ENCODE assay signal across 10 cellular contexts in genomic region chr12:14892726-14893442, GRCh38. TPM values are rescaled to one million over a fixed set of nuclear protein-coding genes. Genes with fewer than 3 reads are reported as not detected.
DNase-seq lines count a peak whose midpoint lies in the region; ATAC-seq, FAIRE-seq and TF ChIP-seq lines count a peak whose summit lies in the region.
"Had no signal": no experiment of that assay in that cellular context is flagged by ENCODE, and none has a peak within 500 bp of the region (broad histone marks: within the 10 kb centered on the region; RNA-seq: fewer than 3 reads in every experiment).

No MANE protein-coding gene starts in this region.

- no peak overlapping the region for H2AK5ac ChIP-seq in H1 (ENCODE audit: low read depth, low read length)

- H3K4me2 ChIP-seq in H1 (ENCODE audit: insufficient read depth in 1 of 2, low read depth in 2 of 2, low read length in 2 of 2) = no peak overlapping the region
- H3K4me2 ChIP-seq: A549 had no signal

- H3K18ac ChIP-seq in H1 (ENCODE audit: extremely low read depth, low read length) = no peak overlapping the region

- no peak overlapping the region for H2BK20ac ChIP-seq in H1 (ENCODE audit: low read length)

- no peak overlapping the region for H4K91ac ChIP-seq in H1 (replicated peaks; ENCODE audit: insufficient read length, low read length)

- H2BK5ac ChIP-seq in H1 (ENCODE audit: low read depth, low read length) = no peak overlapping the region

- intact Hi-C loops in vagina (cut with DNase I) = loop anchor here (5.0 kb wide), 1 partner anchor 46 kb away; no protein-coding TSS in a partner anchor

- TF ChIP-seq EP300 in H1 (IDR thresholded peaks at IDR 0.05; ENCODE audit: borderline replicate concordance in 1 of 2, low read depth in 2 of 2, low read length in 2 of 2) = no peak

- H3K4me3 ChIP-seq in H1 (ENCODE audit: extremely low read depth in 1 of 4, insufficient read depth in 2 of 4, low read depth in 3 of 4, low read length in 4 of 4) = no peak overlapping the region
- no peak overlapping the region for H3K4me3 ChIP-seq in vagina
- H3K4me3 ChIP-seq: A549 had no signal

- no peak overlapping the region for H3K4ac ChIP-seq in H1 (replicated peaks; ENCODE audit: insufficient read length, low read depth, low read length)

- H2AFZ ChIP-seq in H1 (ENCODE audit: low read length) = 0 out of 2 replicates have a peak overlapping the region, but pooled peaks have one; percentile 52

- H3K27ac ChIP-seq in H1 (ENCODE audit: low read depth, low read length) = no peak overlapping the region
- H3K27ac ChIP-seq in vagina = peak overlapping the region; percentile 55
- H3K27ac ChIP-seq in RWPE1 = no peak overlapping the region
- H3K27ac ChIP-seq: A549 had no signal

- TF ChIP-seq RAD21 in H1 (IDR thresholded peaks at IDR 0.05 in 1 of 2, conservative IDR thresholded peaks at IDR 0.05 in 1 of 2; ENCODE audit: low read depth in 2 of 2, low read length in 2 of 2) = peak; percentile 2 to 22; a peak in 3 of 4 replicates

- no peak overlapping the region for H2BK12ac ChIP-seq in H1 (ENCODE audit: low read depth, low read length)

- TF ChIP-seq POLR2A in H1 (IDR thresholded peaks at IDR 0.05; ENCODE audit: control extremely low read depth in 1 of 2, low read depth in 2 of 2, low read length in 2 of 2) (no peak), vagina (IDR thresholded peaks at IDR 0.05) (no peak)

- H2BK15ac ChIP-seq in H1 (ENCODE audit: low read length) = no peak overlapping the region

- H3K4me1 ChIP-seq in H1 (replicated peaks in 1 of 4; ENCODE audit: control insufficient read depth in 3 of 4, insufficient read depth in 4 of 4, low read length in 3 of 4) = no peaks in the 10 kb centered on the region
- peaks cover 6% of the 10 kb centered on the region for H3K4me1 ChIP-seq in vagina
- H3K4me1 ChIP-seq: A549 had no signal

- H2BK120ac ChIP-seq in H1 (replicated peaks; ENCODE audit: low read depth, low read length) = no peak overlapping the region

- no peak overlapping the region for H3K23ac ChIP-seq in H1 (ENCODE audit: insufficient read length)

- TF ChIP-seq CTCF in H1 (IDR thresholded peaks at IDR 0.05; ENCODE audit: control extremely low read depth in 1 of 3, insufficient read depth in 1 of 3, low read depth in 1 of 3, low read length in 3 of 3) (no peak), vagina (IDR thresholded peaks at IDR 0.05) (no peak), RWPE1 (conservative IDR thresholded peaks at IDR 0.05; ENCODE audit: low read depth) (no peak)

- no peak for FAIRE-seq in H1 (lab: Jason Lieb, UNC)
- FAIRE-seq: A549 had no signal

- H3K9ac ChIP-seq in H1 (replicated peaks in 1 of 4; ENCODE audit: extremely low read depth in 1 of 4, low read depth in 3 of 4, low read length in 3 of 4) = no peak overlapping the region; a peak in 1 of 7 replicates

- no peaks in the 10 kb centered on the region for H3K79me2 ChIP-seq in H1 (ENCODE audit: control insufficient read depth in 1 of 2, insufficient read depth in 2 of 2, low read length in 2 of 2)

- no peaks in the 10 kb centered on the region for H3K79me1 ChIP-seq in H1 (ENCODE audit: low read depth, low read length)

- no peak overlapping the region for H4K5ac ChIP-seq in H1 (ENCODE audit: insufficient read length, low read depth, low read length)

- H3K36me3 ChIP-seq in H1 (ENCODE audit: control insufficient read depth in 2 of 4, insufficient read depth in 4 of 4, low read length in 3 of 4) (no peaks in the 10 kb centered on the region), vagina (no peaks in the 10 kb centered on the region)

- 87% methylated on average over 6 of the region's 6 CpGs; no CpG with 5 or more reads in 1 of the 2 experiments for WGBS in H1 (ENCODE audit: extremely low coverage in 1 of 2, insufficient coverage in 1 of 2, insufficient read length in 1 of 2, insufficient replicate concordance in 2 of 2, low coverage in 1 of 2, low lambda C conversion rate in 2 of 2, missing lambda C conversion rate in 1 of 2), 2 experiments

- no peak overlapping the region for H4K8ac ChIP-seq in H1 (ENCODE audit: extremely low read depth, insufficient read depth, low read length)

- H3K9me3 ChIP-seq in H1 (ENCODE audit: insufficient read depth in 2 of 2, low read depth in 1 of 2, low read length in 1 of 2) = no peaks in the 10 kb centered on the region
- no peaks in the 10 kb centered on the region for H3K9me3 ChIP-seq in vagina
- H3K9me3 ChIP-seq: A549 had no signal

- POLR2A ChIA-PET in H1 (lab: Charles Lee; ENCODE audit: partially characterized antibody) = interaction anchor here (1.1 to 1.5 kb wide), 2 partner anchors 44 to 123 kb away, joined by 3 read pairs; no protein-coding TSS in a partner anchor
- POLR2A ChIA-PET in RWPE1 (lab: Yijun Ruan, JAX; ENCODE audit: low non-redundant PET) = no interaction called here

- H3K14ac ChIP-seq in H1 (ENCODE audit: insufficient read length) = no peak overlapping the region

- no peak overlapping the region for H3K56ac ChIP-seq in H1 (replicated peaks; ENCODE audit: insufficient read length, low read depth, low read length)

- no peak for ATAC-seq in HG03159 (IDR thresholded peaks at IDR 0.05; ENCODE audit: unreplicated experiment)
- ATAC-seq: activated T-cell treated with anti-CD3 and anti-CD28 coated beads, Interleukin-2, amount 50 U/mL, for 72 hours had no signal

- DNase-seq in NCI-H1092 treated with DMSO at 0.1 percent for 48 hours (lab: John Stamatoyannopoulos, UW) (peak; percentile 9), NCI-H1092 (lab: John Stamatoyannopoulos, UW) (no peak), H1 (ENCODE audit: low read depth in 1 of 2, low spot score in 2 of 2) (no peak), medulla oblongata (ENCODE audit: extremely low spot score) (peak; percentile 74), vagina (ENCODE audit: extremely low spot score in 2 of 2) (no peak), RWPE1 (ENCODE audit: low spot score) (no peak)
- no peak for DNase-seq in stimulated activated CD4-positive, alpha-beta T cell treated with anti-CD3 and anti-CD28 coated beads, Interleukin-4, amount 100 ng/mL, for 4 hours
- DNase-seq: activated T-cell treated with anti-CD3 and anti-CD28 coated beads, Interleukin-2, amount 50 U/mL, for 72 hours had no signal

- H3K23me2 ChIP-seq in H1 (ENCODE audit: low read depth, low read length) = no peaks in the 10 kb centered on the region

- no peaks in the 10 kb centered on the region for H3K27me3 ChIP-seq in H1 (replicated peaks in 1 of 4; ENCODE audit: control insufficient read depth in 3 of 4, extremely low read depth in 1 of 4, insufficient read depth in 3 of 4, low read length in 3 of 4)
- H3K27me3 ChIP-seq in vagina = no peaks in the 10 kb centered on the region

- H4K20me1 ChIP-seq in H1 (replicated peaks in 1 of 2; ENCODE audit: control insufficient read depth in 1 of 2, insufficient read depth in 2 of 2, low read length in 2 of 2) = no peaks in the 10 kb centered on the region

- CTCF ChIA-PET in H1 (lab: Charles Lee; ENCODE audit: partially characterized antibody) = interaction anchor here (0.6 to 1.5 kb wide), 7 partner anchors 8 to 118 kb away, joined by 3 to 5 read pairs (median 3); no protein-coding TSS in a partner anchor
- CTCF ChIA-PET in RWPE1 (lab: Yijun Ruan, JAX) = interaction anchor here (0.6 kb wide), 1 partner anchor 103 kb away, joined by 4 read pairs; no protein-coding TSS in a partner anchor

TF ChIP-seq in H1, 55 proteins besides CTCF, POLR2A, EP300 and RAD21 (continues in another document):
- TF ChIP-seq RNF2 (IDR thresholded peaks at IDR 0.05; ENCODE audit: borderline replicate concordance, low read depth, low read length, missing control alignments, poor library complexity, severe bottlenecking) (no peak), SIX5 (IDR thresholded peaks at IDR 0.05; ENCODE audit: low read depth, low read length) (no peak), USF2 (IDR thresholded peaks at IDR 0.05; ENCODE audit: low read length) (no peak), NRF1 (IDR thresholded peaks at IDR 0.05; ENCODE audit: low read depth, low read length) (no peak)

RNA-seq across cellular contexts. Expression of gene MGP, which starts 7.2 kb away (rescaled TPM):
- not detected in 2 replicates for total RNA-seq in H1 (2021; fragmentation: NEBNext Ultra II Directional; extraction: Animal tissue kit (Norgen Biotek cat#: 25700))
- polyA plus RNA-seq in H1 (2011; rRNA removed) = not detected in 2 replicates
- polyA plus RNA-seq in H1 (2011; cell fraction: cytosol; rRNA removed) = not detected
- not detected for polyA plus RNA-seq in H1 (2011; cell fraction: nucleus; rRNA removed)
- polyA plus RNA-seq in H1 (2012, experiment 1 of 2) = not detected in 4 replicates
- polyA plus RNA-seq in H1 (2012, experiment 2 of 2) = not detected
- polyA plus RNA-seq in H1 (2013, experiment 1 of 2) = not detected
- not detected for polyA plus RNA-seq in H1 (2013, experiment 2 of 2)
- not detected in 2 replicates for polyA minus RNA-seq in H1 (2011; rRNA and poly(A)+ RNA removed)
- not detected for polyA minus RNA-seq in H1 (2011; cell fraction: cytosol; rRNA and poly(A)+ RNA removed)
- polyA minus RNA-seq in H1 (2011; cell fraction: nucleus; rRNA and poly(A)+ RNA removed) = not detected
- total RNA-seq in vagina = 1,065 TPM

RNA-seq across cellular contexts. Expression of gene ERP27, which starts 45.5 kb away (rescaled TPM):
- not detected in 2 replicates for total RNA-seq in H1 (2021; fragmentation: NEBNext Ultra II Directional; extraction: Animal tissue kit (Norgen Biotek cat#: 25700))
- polyA plus RNA-seq in H1 (2011; rRNA removed) = not detected in 2 replicates
- polyA plus RNA-seq in H1 (2011; cell fraction: cytosol; rRNA removed) = not detected
- not detected for polyA plus RNA-seq in H1 (2011; cell fraction: nucleus; rRNA removed)
- not detected in 4 replicates for polyA plus RNA-seq in H1 (2012, experiment 1 of 2)
- polyA plus RNA-seq in H1 (2012, experiment 2 of 2) = not detected
- polyA plus RNA-seq in H1 (2013, experiment 1 of 2) = not detected
- 0.04 TPM for polyA plus RNA-seq in H1 (2013, experiment 2 of 2)
- not detected in 2 replicates for polyA minus RNA-seq in H1 (2011; rRNA and poly(A)+ RNA removed)
- not detected for polyA minus RNA-seq in H1 (2011; cell fraction: cytosol; rRNA and poly(A)+ RNA removed)
- not detected for polyA minus RNA-seq in H1 (2011; cell fraction: nucleus; rRNA and poly(A)+ RNA removed)
- 2.2 TPM for total RNA-seq in vagina

RNA-seq across cellular contexts. Expression of gene ART4, which starts 49.6 kb away (rescaled TPM):
- not detected in 2 replicates for total RNA-seq in H1 (2021; fragmentation: NEBNext Ultra II Directional; extraction: Animal tissue kit (Norgen Biotek cat#: 25700))
- not detected in 2 replicates for polyA plus RNA-seq in H1 (2011; rRNA removed)
- polyA plus RNA-seq in H1 (2011; cell fraction: cytosol; rRNA removed) = not detected
- polyA plus RNA-seq in H1 (2011; cell fraction: nucleus; rRNA removed) = not detected
- 0.29 TPM in 1 of 4 replicates, not detected in the others for polyA plus RNA-seq in H1 (2012, experiment 1 of 2)
- polyA plus RNA-seq in H1 (2012, experiment 2 of 2) = 0.16 TPM
- not detected for polyA plus RNA-seq in H1 (2013, experiment 1 of 2)
- not detected for polyA plus RNA-seq in H1 (2013, experiment 2 of 2)
- not detected in 2 replicates for polyA minus RNA-seq in H1 (2011; rRNA and poly(A)+ RNA removed)
- polyA minus RNA-seq in H1 (2011; cell fraction: cytosol; rRNA and poly(A)+ RNA removed) = not detected
- not detected for polyA minus RNA-seq in H1 (2011; cell fraction: nucleus; rRNA and poly(A)+ RNA removed)
- total RNA-seq in vagina = 0.98 TPM
- total RNA-seq: activated T-cell treated with anti-CD3 and anti-CD28 coated beads, Interleukin-2, amount 50 U/mL, for 72 hours had no signal
- polyA plus RNA-seq: A549 had no signal

Comparison
In these comparisons a context has a peak if more than half of its experiments do, and no peak if none do; other contexts are left out.
1. DNase-seq: peak in NCI-H1092 treated with DMSO at 0.1 percent for 48 hours (single experiment) and medulla oblongata (single experiment); none in NCI-H1092 (single experiment), H1 (0 of 2), vagina (0 of 2), stimulated activated CD4-positive, alpha-beta T cell treated with anti-CD3 and anti-CD28 coated beads, Interleukin-4, amount 100 ng/mL, for 4 hours (0 of 2) and RWPE1 (single experiment).
2. RNA of gene MGP, which starts 7.2 kb away (total RNA-seq): 1,065 TPM in vagina (single experiment); not detected in H1; every median in the first group is over 1,000 times any median in the second.